ENCODE assay signal across 11 cellular contexts in genomic region chr12:56146492-56147460, GRCh38. TPM values are rescaled to one million over a fixed set of nuclear protein-coding genes. Genes with fewer than 3 reads are reported as not detected.
DNase-seq lines count a peak whose midpoint lies in the region; ATAC-seq, FAIRE-seq and TF ChIP-seq lines count a peak whose summit lies in the region.
"Had no signal": no experiment of that assay in that cellular context is flagged by ENCODE, and none has a peak within 500 bp of the region (broad histone marks: within the 10 kb centered on the region; RNA-seq: fewer than 3 reads in every experiment).

No MANE protein-coding gene starts in this region.

- no peak overlapping the region for H3K4me2 ChIP-seq in K562 (ENCODE audit: insufficient read depth, low read length)

- H3K4me1 ChIP-seq in K562 (replicated peaks in 1 of 2; ENCODE audit: control insufficient read depth in 2 of 2, insufficient read depth in 2 of 2, low read length in 2 of 2) (peaks cover 9 to 10% of the 10 kb centered on the region in 2 experiments; a peak in 3 of 5 replicates), testis (peaks cover 22% of the 10 kb centered on the region)

- TF ChIP-seq CTCF in K562 (IDR thresholded peaks at IDR 0.05 in 2 of 3, conservative IDR thresholded peaks at IDR 0.05 in 1 of 3; ENCODE audit: insufficient read depth in 2 of 3, low read depth in 1 of 3, low read length in 3 of 3) (no peak), testis (IDR thresholded peaks at IDR 0.05) (no peak)

- POLR2A ChIA-PET in K562 (lab: Yijun Ruan, JAX), result interaction anchor here (0.9 kb wide), 1 partner anchor 9 kb away, joined by 3 read pairs; no protein-coding TSS in a partner anchor

- peaks cover 7% of the 10 kb centered on the region for H3K79me2 ChIP-seq in K562 (ENCODE audit: control insufficient read depth, insufficient read depth, low read length)

- H3K27ac ChIP-seq in K562 (ENCODE audit: extremely low read depth, low read depth, low read length), result peak overlapping the region; percentile 31; the same call in 1 of the 3 replicates
- H3K27ac ChIP-seq in testis, result peak overlapping the region; percentile 65 to 77

- no peaks in the 10 kb centered on the region for H3K27me3 ChIP-seq in K562 (ENCODE audit: control insufficient read depth in 2 of 2, insufficient read depth in 2 of 2, low read length in 2 of 2)
- no peaks in the 10 kb centered on the region for H3K27me3 ChIP-seq in testis

- no peak for DNase-seq in activated CD8-positive, alpha-beta memory T cell treated with anti-CD3 and anti-CD28 coated beads, Interleukin-2, amount 10 ng/mL, durations not matched to agents 7 days and 5 days
- DNase-seq in activated CD8-positive, alpha-beta memory T cell treated with anti-CD3 and anti-CD28 coated beads for 24 hours, result no peak
- DNase-seq in K562 (ENCODE audit: extremely low read depth in 1 of 4, low spot score in 3 of 4), result no peak
- DNase-seq in left kidney (ENCODE audit: low read depth, low spot score), result peak; percentile 44
- DNase-seq in testis, result peak; percentile 45
- DNase-seq in globus pallidus (ENCODE audit: low spot score), result no peak
- no peak for DNase-seq in epidermal melanocyte (ENCODE audit: insufficient read length, low spot score)
- no peak for DNase-seq in hypothalamus (lab: John Stamatoyannopoulos, UW)
- DNase-seq: activated T-cell treated with anti-CD3 and anti-CD28 coated beads, Interleukin-2, amount 50 U/mL, for 1 hour; Kasumi-1 had no signal

- no peaks in the 10 kb centered on the region for H3K27me3 Mint-ChIP-seq in activated CD8-positive, alpha-beta memory T cell treated with anti-CD3 and anti-CD28 coated beads, Interleukin-2, amount 10 ng/mL, durations not matched to agents 7 days and 5 days

- WGBS in K562 (ENCODE audit: insufficient coverage, low coverage, missing lambda C conversion rate), result 57% methylated on average over 12 of the region's 13 CpGs
- WGBS in testis, 2 donors, result 51 to 57% methylated on average over 12 to 13 of the region's 13 CpGs

- no TSS peak for BruUV-seq in K562 (replicated peaks; lab: Mats Ljungman, UMichigan)

- H3K4me3 ChIP-seq in K562 (no peak overlapping the region), testis (no peak overlapping the region)

- H3K9me3 ChIP-seq in K562 (replicated peaks; ENCODE audit: control insufficient read depth, insufficient read depth, low read depth, low read length) (no peaks in the 10 kb centered on the region), testis (no peaks in the 10 kb centered on the region)

- no peaks in the 10 kb centered on the region for H3K9me3 Mint-ChIP-seq in activated CD8-positive, alpha-beta memory T cell treated with anti-CD3 and anti-CD28 coated beads, Interleukin-2, amount 10 ng/mL, durations not matched to agents 7 days and 5 days (ENCODE audit: low read depth)

- ATAC-seq in activated CD8-positive, alpha-beta memory T cell treated with anti-CD3 and anti-CD28 coated beads, Interleukin-2, amount 10 ng/mL, durations not matched to agents 7 days and 5 days, result no peak
- ATAC-seq in K562, result peak; percentile 58

- TF ChIP-seq POLR2A in K562 (conservative IDR thresholded peaks at IDR 0.05) (peak; percentile 68; the same call in 1 of the 2 replicates), testis (IDR thresholded peaks at IDR 0.05) (no peak)

- no peak overlapping the region for H2AFZ ChIP-seq in K562 (ENCODE audit: low read depth, low read length)

- no peak for TF ChIP-seq EP300 in K562 (IDR thresholded peaks at IDR 0.05; ENCODE audit: low read length)

- CTCF ChIA-PET in activated CD8-positive, alpha-beta memory T cell treated with anti-CD3 and anti-CD28 coated beads, Interleukin-2, amount 10 ng/mL, durations not matched to agents 7 days and 5 days (lab: Charles Lee), result interaction anchor here (0.6 to 0.7 kb wide), 2 partner anchors 26 to 268 kb away, joined by 3 read pairs; no protein-coding TSS in a partner anchor
- CTCF ChIA-PET in K562 (lab: Yijun Ruan, JAX; ENCODE audit: low intra/inter-chr PET ratio), result no interaction called here

- no peaks in the 10 kb centered on the region for H3K9me1 ChIP-seq in K562 (ENCODE audit: control insufficient read depth, insufficient read depth, low read length)

- intact Hi-C loops in K562 (cut with micrococcal nuclease) (no loop called here), testis (cut with DNase I; ENCODE audit: low total_unique reads) (no loop called here)

- H3K4me1 Mint-ChIP-seq in activated CD8-positive, alpha-beta memory T cell treated with anti-CD3 and anti-CD28 coated beads, Interleukin-2, amount 10 ng/mL, durations not matched to agents 7 days and 5 days, result peaks cover 37% of the 10 kb centered on the region

- H3K36me3 ChIP-seq in K562 (ENCODE audit: control insufficient read depth, insufficient read depth, low read length) (peaks cover 47% of the 10 kb centered on the region), testis (ENCODE audit: low read depth, missing control alignments) (no peaks in the 10 kb centered on the region)

- no peak for TF ChIP-seq RAD21 in K562 (CRISPR knock-in tag; conservative IDR thresholded peaks at IDR 0.05 in 1 of 2, IDR thresholded peaks at IDR 0.05 in 1 of 2)

- peaks cover 35% of the 10 kb centered on the region for H3K36me3 Mint-ChIP-seq in activated CD8-positive, alpha-beta memory T cell treated with anti-CD3 and anti-CD28 coated beads, Interleukin-2, amount 10 ng/mL, durations not matched to agents 7 days and 5 days

- peak overlapping the region; percentile 23 for H3K27ac Mint-ChIP-seq in activated CD8-positive, alpha-beta memory T cell treated with anti-CD3 and anti-CD28 coated beads, Interleukin-2, amount 10 ng/mL, durations not matched to agents 7 days and 5 days

- in situ Hi-C loops in K562 (cut with MboI), result no loop called here

- H4K20me1 ChIP-seq in K562 (replicated peaks; ENCODE audit: control insufficient read depth, insufficient read depth, low read length), result 0 out of 2 replicates have a peak, but pooled peaks cover 3% of the 10 kb centered on the region

- FAIRE-seq in K562 (lab: Jason Lieb, UNC), result peak; percentile 62
- FAIRE-seq: astrocyte had no signal

- no peak overlapping the region for H3K4me3 Mint-ChIP-seq in activated CD8-positive, alpha-beta memory T cell treated with anti-CD3 and anti-CD28 coated beads, Interleukin-2, amount 10 ng/mL, durations not matched to agents 7 days and 5 days

- no peak overlapping the region for H3K9ac ChIP-seq in K562 (ENCODE audit: insufficient read depth in 1 of 2, low read depth in 2 of 2, low read length in 2 of 2)

RNA-seq across cellular contexts. Expression of gene MYL6B, which starts 5.6 kb away (rescaled TPM):
- 10 to 100 TPM; 67.6 to 85.2 TPM for total RNA-seq in activated CD8-positive, alpha-beta memory T cell treated with anti-CD3 and anti-CD28 coated beads, Interleukin-2, amount 10 ng/mL, durations not matched to agents 7 days and 5 days
- total RNA-seq in K562 (2011; cell fraction: chromatin; rRNA removed; ENCODE audit: low replicate concordance), result 35.1 and 55.9 TPM in 2 replicates
- total RNA-seq in K562 (2011; cell fraction: nucleolus; rRNA removed), result 41.3 and 44.7 TPM in 2 replicates
- total RNA-seq in K562 (2011; cell fraction: nucleoplasm; rRNA removed), result 39.9 and 49.7 TPM in 2 replicates
- 67.3 and 70.7 TPM in 2 replicates for total RNA-seq in K562 (2014; rRNA removed)
- 32.9 and 42.8 TPM in 2 replicates for total RNA-seq in K562 (2014; rRNA removed; fragmentation: Illumina TruSeq; extraction: Trizol)
- total RNA-seq in K562 (2015; rRNA removed; fragmentation: Illumina TruSeq; extraction: Trizol), result 65.2 and 69.4 TPM in 2 replicates
- total RNA-seq in K562 (2021), result 77.3 and 95.4 TPM in 2 replicates
- polyA plus RNA-seq in K562 (2011; rRNA removed), result 65.7 and 66.5 TPM in 2 replicates
- polyA plus RNA-seq in K562 (2011; cell fraction: cytosol; rRNA removed), result 64.6 and 71.6 TPM in 2 replicates
- polyA plus RNA-seq in K562 (2011; cell fraction: nucleus; rRNA removed), result 40.3 and 43.8 TPM in 2 replicates
- polyA plus RNA-seq in K562 (2012), result 67.7 and 86.1 TPM in 2 replicates
- polyA plus RNA-seq in K562 (2014; fragmentation: Illumina TruSeq; extraction: Trizol), result 55.7 and 65.2 TPM in 2 replicates
- 10 to 100 TPM; 48.2 to 68.6 TPM for polyA plus RNA-seq in K562 (2014; fragmentation: Nextera tagmentation; extraction: Ambion mirVana)
- 69.7 and 75.5 TPM in 2 replicates for polyA plus RNA-seq in K562 (2014; rRNA removed)
- 29.8 and 36.9 TPM in 2 replicates for polyA minus RNA-seq in K562 (2011; rRNA and poly(A)+ RNA removed)
- 14.5 and 23.7 TPM in 2 replicates for polyA minus RNA-seq in K562 (2011; cell fraction: cytosol; rRNA and poly(A)+ RNA removed)
- polyA minus RNA-seq in K562 (2011; cell fraction: nucleus; rRNA and poly(A)+ RNA removed), result 14.0 and 19.5 TPM in 2 replicates
- total RNA-seq in testis, result 100 to 1,000 TPM; 229 to 428 TPM
- polyA plus RNA-seq in testis (ENCODE audit: insufficient read depth, low read depth, low replicate concordance), result 480 TPM

RNA-seq across cellular contexts. Expression of gene MYL6, which starts 11.4 kb away (rescaled TPM):
- total RNA-seq in activated CD8-positive, alpha-beta memory T cell treated with anti-CD3 and anti-CD28 coated beads, Interleukin-2, amount 10 ng/mL, durations not matched to agents 7 days and 5 days, result 1,000 to 10,000 TPM; 1,307 to 1,412 TPM
- total RNA-seq in K562 (2011; cell fraction: chromatin; rRNA removed; ENCODE audit: low replicate concordance), result 310 and 505 TPM in 2 replicates
- total RNA-seq in K562 (2011; cell fraction: nucleolus; rRNA removed), result 376 and 393 TPM in 2 replicates
- total RNA-seq in K562 (2011; cell fraction: nucleoplasm; rRNA removed), result 418 and 429 TPM in 2 replicates
- 732 and 768 TPM in 2 replicates for total RNA-seq in K562 (2014; rRNA removed)
- 816 and 934 TPM in 2 replicates for total RNA-seq in K562 (2014; rRNA removed; fragmentation: Illumina TruSeq; extraction: Trizol)
- total RNA-seq in K562 (2015; rRNA removed; fragmentation: Illumina TruSeq; extraction: Trizol), result 939 and 958 TPM in 2 replicates
- total RNA-seq in K562 (2021), result 535 and 557 TPM in 2 replicates
- polyA plus RNA-seq in K562 (2011; rRNA removed), result 1,427 and 1,548 TPM in 2 replicates
- polyA plus RNA-seq in K562 (2011; cell fraction: cytosol; rRNA removed), result 926 and 1,517 TPM in 2 replicates
- 539 and 809 TPM in 2 replicates for polyA plus RNA-seq in K562 (2011; cell fraction: nucleus; rRNA removed)
- polyA plus RNA-seq in K562 (2012), result 904 and 962 TPM in 2 replicates
- polyA plus RNA-seq in K562 (2014; fragmentation: Illumina TruSeq; extraction: Trizol), result 745 and 824 TPM in 2 replicates
- polyA plus RNA-seq in K562 (2014; fragmentation: Nextera tagmentation; extraction: Ambion mirVana), result 1,000 to 10,000 TPM; 1,377 to 1,664 TPM
- 954 and 1,028 TPM in 2 replicates for polyA plus RNA-seq in K562 (2014; rRNA removed)
- polyA minus RNA-seq in K562 (2011; rRNA and poly(A)+ RNA removed), result 374 and 408 TPM in 2 replicates
- 157 and 158 TPM in 2 replicates for polyA minus RNA-seq in K562 (2011; cell fraction: cytosol; rRNA and poly(A)+ RNA removed)
- polyA minus RNA-seq in K562 (2011; cell fraction: nucleus; rRNA and poly(A)+ RNA removed), result 136 and 283 TPM in 2 replicates
- 1,000 to 10,000 TPM in 1 of 2 donors, 100 to 1,000 TPM in 1; 939 to 1,373 TPM for total RNA-seq in testis
- polyA plus RNA-seq in testis (ENCODE audit: insufficient read depth, low read depth, low replicate concordance), result 1,271 TPM

RNA-seq across cellular contexts. Expression of gene ESYT1, which starts 18.7 kb away (rescaled TPM):
- total RNA-seq in activated CD8-positive, alpha-beta memory T cell treated with anti-CD3 and anti-CD28 coated beads, Interleukin-2, amount 10 ng/mL, durations not matched to agents 7 days and 5 days, result 100 to 1,000 TPM; 225 to 241 TPM
- 495 and 946 TPM in 2 replicates for total RNA-seq in K562 (2011; cell fraction: chromatin; rRNA removed; ENCODE audit: low replicate concordance)
- total RNA-seq in K562 (2011; cell fraction: nucleolus; rRNA removed), result 651 and 665 TPM in 2 replicates
- 590 and 653 TPM in 2 replicates for total RNA-seq in K562 (2011; cell fraction: nucleoplasm; rRNA removed)
- total RNA-seq in K562 (2014; rRNA removed), result 176 and 237 TPM in 2 replicates
- total RNA-seq in K562 (2014; rRNA removed; fragmentation: Illumina TruSeq; extraction: Trizol), result 113 and 132 TPM in 2 replicates
- total RNA-seq in K562 (2015; rRNA removed; fragmentation: Illumina TruSeq; extraction: Trizol), result 132 and 133 TPM in 2 replicates
- 237 and 251 TPM in 2 replicates for total RNA-seq in K562 (2021)
- 164 and 228 TPM in 2 replicates for polyA plus RNA-seq in K562 (2011; rRNA removed)
- 207 and 344 TPM in 2 replicates for polyA plus RNA-seq in K562 (2011; cell fraction: cytosol; rRNA removed)
- polyA plus RNA-seq in K562 (2011; cell fraction: nucleus; rRNA removed), result 429 and 469 TPM in 2 replicates
- polyA plus RNA-seq in K562 (2012), result 168 and 357 TPM in 2 replicates
- 396 and 420 TPM in 2 replicates for polyA plus RNA-seq in K562 (2014; fragmentation: Illumina TruSeq; extraction: Trizol)
- 100 to 1,000 TPM; 156 to 194 TPM for polyA plus RNA-seq in K562 (2014; fragmentation: Nextera tagmentation; extraction: Ambion mirVana)
- polyA plus RNA-seq in K562 (2014; rRNA removed), result 146 and 160 TPM in 2 replicates
- polyA minus RNA-seq in K562 (2011; rRNA and poly(A)+ RNA removed), result 245 and 274 TPM in 2 replicates
- 212 and 259 TPM in 2 replicates for polyA minus RNA-seq in K562 (2011; cell fraction: cytosol; rRNA and poly(A)+ RNA removed)
- polyA minus RNA-seq in K562 (2011; cell fraction: nucleus; rRNA and poly(A)+ RNA removed), result 126 and 169 TPM in 2 replicates
- total RNA-seq in testis, result 10 to 100 TPM; 72.0 to 99.8 TPM
- 50.8 TPM for polyA plus RNA-seq in testis (ENCODE audit: insufficient read depth, low read depth, low replicate concordance)

RNA-seq across cellular contexts. Expression of gene ZC3H10, which starts 28.7 kb away (rescaled TPM):
- 10 to 100 TPM; 10.3 to 11.7 TPM for total RNA-seq in activated CD8-positive, alpha-beta memory T cell treated with anti-CD3 and anti-CD28 coated beads, Interleukin-2, amount 10 ng/mL, durations not matched to agents 7 days and 5 days
- total RNA-seq in K562 (2011; cell fraction: chromatin; rRNA removed; ENCODE audit: low replicate concordance), result 9.2 and 15.6 TPM in 2 replicates
- total RNA-seq in K562 (2011; cell fraction: nucleolus; rRNA removed), result 12.5 and 14.0 TPM in 2 replicates
- 16.0 and 23.7 TPM in 2 replicates for total RNA-seq in K562 (2011; cell fraction: nucleoplasm; rRNA removed)
- total RNA-seq in K562 (2014; rRNA removed) (2.2 and 2.3 TPM in 2 replicates), K562 (2014; rRNA removed; fragmentation: Illumina TruSeq; extraction: Trizol) (2.4 and 2.7 TPM in 2 replicates), K562 (2015; rRNA removed; fragmentation: Illumina TruSeq; extraction: Trizol) (3.0 and 3.8 TPM in 2 replicates), K562 (2021) (3.3 and 4.1 TPM in 2 replicates), testis (10 to 100 TPM; 16.2 to 20.6 TPM)
- polyA plus RNA-seq in K562 (2011; rRNA removed) (1.0 and 1.1 TPM in 2 replicates), K562 (2014; fragmentation: Illumina TruSeq; extraction: Trizol) (1.6 and 1.9 TPM in 2 replicates), K562 (2014; fragmentation: Nextera tagmentation; extraction: Ambion mirVana) (under 1 TPM; 0.31 to 0.46 TPM), K562 (2014; rRNA removed) (1.4 and 1.7 TPM in 2 replicates), testis (ENCODE audit: insufficient read depth, low read depth, low replicate concordance) (12.4 TPM)
- polyA plus RNA-seq in K562 (2011; cell fraction: cytosol; rRNA removed), result 1.1 and 1.5 TPM in 2 replicates
- polyA plus RNA-seq in K562 (2011; cell fraction: nucleus; rRNA removed), result 3.3 and 4.3 TPM in 2 replicates
- polyA plus RNA-seq in K562 (2012), result 1.9 and 2.8 TPM in 2 replicates
- polyA minus RNA-seq in K562 (2011; rRNA and poly(A)+ RNA removed), result 5.3 and 6.2 TPM in 2 replicates
- 0.95 and 1.5 TPM in 2 replicates for polyA minus RNA-seq in K562 (2011; cell fraction: cytosol; rRNA and poly(A)+ RNA removed)
- 9.2 and 17.8 TPM in 2 replicates for polyA minus RNA-seq in K562 (2011; cell fraction: nucleus; rRNA and poly(A)+ RNA removed)

RNA-seq across cellular contexts. Expression of gene RPL41, which starts 30.3 kb away (rescaled TPM):
- total RNA-seq in activated CD8-positive, alpha-beta memory T cell treated with anti-CD3 and anti-CD28 coated beads, Interleukin-2, amount 10 ng/mL, durations not matched to agents 7 days and 5 days, result 1,000 to 10,000 TPM; 3,748 to 4,271 TPM
- 471 and 502 TPM in 2 replicates for total RNA-seq in K562 (2011; cell fraction: chromatin; rRNA removed; ENCODE audit: low replicate concordance)
- total RNA-seq in K562 (2011; cell fraction: nucleolus; rRNA removed), result 714 and 769 TPM in 2 replicates
- 1,389 and 2,616 TPM in 2 replicates for total RNA-seq in K562 (2011; cell fraction: nucleoplasm; rRNA removed)
- 4,680 and 5,042 TPM in 2 replicates for total RNA-seq in K562 (2014; rRNA removed)
- 4,828 and 4,834 TPM in 2 replicates for total RNA-seq in K562 (2014; rRNA removed; fragmentation: Illumina TruSeq; extraction: Trizol)
- 4,355 and 4,529 TPM in 2 replicates for total RNA-seq in K562 (2015; rRNA removed; fragmentation: Illumina TruSeq; extraction: Trizol)
- total RNA-seq in K562 (2021), result 3,403 and 3,805 TPM in 2 replicates
- polyA plus RNA-seq in K562 (2011; rRNA removed), result 9,327 and 10,494 TPM in 2 replicates
- 7,179 and 13,806 TPM in 2 replicates for polyA plus RNA-seq in K562 (2011; cell fraction: cytosol; rRNA removed)
- polyA plus RNA-seq in K562 (2011; cell fraction: nucleus; rRNA removed), result 2,948 and 5,202 TPM in 2 replicates
- 7,782 and 11,481 TPM in 2 replicates for polyA plus RNA-seq in K562 (2012)
- 5,551 and 5,604 TPM in 2 replicates for polyA plus RNA-seq in K562 (2014; fragmentation: Illumina TruSeq; extraction: Trizol)
- over 10,000 TPM; 10,697 to 11,276 TPM for polyA plus RNA-seq in K562 (2014; fragmentation: Nextera tagmentation; extraction: Ambion mirVana)
- polyA plus RNA-seq in K562 (2014; rRNA removed), result 6,115 and 7,868 TPM in 2 replicates
- polyA minus RNA-seq in K562 (2011; rRNA and poly(A)+ RNA removed), result 1,996 and 2,558 TPM in 2 replicates
- polyA minus RNA-seq in K562 (2011; cell fraction: cytosol; rRNA and poly(A)+ RNA removed), result 912 and 1,093 TPM in 2 replicates
- polyA minus RNA-seq in K562 (2011; cell fraction: nucleus; rRNA and poly(A)+ RNA removed), result 197 and 533 TPM in 2 replicates
- total RNA-seq in testis, result 1,000 to 10,000 TPM; 1,066 to 1,985 TPM
- polyA plus RNA-seq in testis (ENCODE audit: insufficient read depth, low read depth, low replicate concordance), result 2,323 TPM

Comparison
In these comparisons a context has a peak if more than half of its experiments do, and no peak if none do; other contexts are left out.
1. DNase-seq: peak in left kidney (single experiment) and testis (single experiment); none in activated CD8-positive, alpha-beta memory T cell treated with anti-CD3 and anti-CD28 coated beads, Interleukin-2, amount 10 ng/mL, durations not matched to agents 7 days and 5 days (single experiment), activated CD8-positive, alpha-beta memory T cell treated with anti-CD3 and anti-CD28 coated beads for 24 hours (single experiment), K562 (0 of 4), globus pallidus (single experiment), epidermal melanocyte (single experiment) and hypothalamus (0 of 51).